ENCODE assay signal across 8 cellular contexts in genomic region chr17:7716299-7716886, GRCh38. TPM values are rescaled to one million over a fixed set of nuclear protein-coding genes. Genes with fewer than 3 reads are reported as not detected.
DNase-seq lines count a peak whose midpoint lies in the region; ATAC-seq and TF ChIP-seq lines count a peak whose summit lies in the region.

No MANE protein-coding gene starts in this region.

- H4K8ac ChIP-seq in H9 (replicated peaks; ENCODE audit: insufficient read length, low read depth, low read length) = no peak overlapping the region

- H3K14ac ChIP-seq in H9 (ENCODE audit: insufficient read depth, low read length) = peak overlapping the region; percentile 17; the same call in 1 of the 2 replicates

- H2AFZ ChIP-seq in H9 (ENCODE audit: low read length) = no peak overlapping the region

- no peaks in the 10 kb centered on the region; the same call in 1 of the 2 replicates for H3K4me1 ChIP-seq in H9 (ENCODE audit: insufficient read depth, low read length)
- peaks cover 0 to 23% (median 7%) of the 10 kb centered on the region in 3 donors for H3K4me1 ChIP-seq in gastroesophageal sphincter

- H4K5ac ChIP-seq in H9 (ENCODE audit: insufficient read length, low read depth, low read length) = no peak overlapping the region

- no peak overlapping the region for H2BK20ac ChIP-seq in H9 (ENCODE audit: low read depth, low read length, poor library complexity, severe bottlenecking)

- peak overlapping the region; percentile 78 to 87 for H3K4me3 Mint-ChIP-seq in H9

- H3K4me3 ChIP-seq in SK-N-MC (peak overlapping the region; percentile 97), gastroesophageal sphincter (peak overlapping the region; percentile 45 to 64), retinal pigment epithelial cell (ENCODE audit: low read length) (peak overlapping the region; percentile 58)

- peaks cover 8% of the 10 kb centered on the region for H3K23me2 ChIP-seq in H9 (ENCODE audit: insufficient read length, low read depth, low read length, poor library complexity, severe bottlenecking)

- TF ChIP-seq CTCF in H9 (conservative IDR thresholded peaks at IDR 0.05) = no peak
- TF ChIP-seq CTCF in gastroesophageal sphincter (IDR thresholded peaks at IDR 0.05) = no peak
- TF ChIP-seq CTCF in retinal pigment epithelial cell (conservative IDR thresholded peaks at IDR 0.05; ENCODE audit: low read depth, low read length) = no peak

- H2BK5ac ChIP-seq in H9 (ENCODE audit: insufficient read length, low read length) = no peak overlapping the region

- H3K9ac ChIP-seq in H9 (ENCODE audit: extremely low read depth, insufficient read length, low read length) (no peak overlapping the region), SK-N-MC (ENCODE audit: insufficient read length) (peak overlapping the region; percentile 28)

- no peak overlapping the region for H3T11ph ChIP-seq in H9 (ENCODE audit: low read length)

- H3K36me3 ChIP-seq in SK-N-MC (ENCODE audit: insufficient read depth, low read length) (no peaks in the 10 kb centered on the region), gastroesophageal sphincter (no peaks in the 10 kb centered on the region)

- H3K27ac ChIP-seq in H9 (ENCODE audit: insufficient read length, low read depth, low read length) (no peak overlapping the region), SK-N-MC (no peak overlapping the region), gastroesophageal sphincter (peak overlapping the region in 3 of 4 donors; percentile 64 to 80 (median 70))

- H3K4me2 ChIP-seq in H9 (ENCODE audit: insufficient read depth, insufficient read length, low read length) = peak overlapping the region; percentile 83

- no CpG with 5 or more reads among the region's 10 CpGs for WGBS in H9 (ENCODE audit: extremely low coverage, insufficient read length, low lambda C conversion rate)
- WGBS in gastroesophageal sphincter (ENCODE audit: low coverage in 1 of 2), 2 donors = 14 to 15% methylated on average over 6 to 7 of the region's 10 CpGs

- no peak overlapping the region for H2BK120ac ChIP-seq in H9 (ENCODE audit: low read depth, low read length, poor library complexity, severe bottlenecking)

- H2BK12ac ChIP-seq in H9 (ENCODE audit: insufficient read length, low read depth, low read length) = no peak overlapping the region

- no peak overlapping the region for H3K56ac ChIP-seq in H9 (ENCODE audit: insufficient read length, low read depth, low read length)

- H3K9me3 ChIP-seq in H9 (ENCODE audit: control insufficient read depth, low read depth, low read length) (no peaks in the 10 kb centered on the region), SK-N-MC (ENCODE audit: low read depth, low read length) (no peaks in the 10 kb centered on the region), gastroesophageal sphincter (no peaks in the 10 kb centered on the region)

- no peaks in the 10 kb centered on the region for H4K20me1 ChIP-seq in H9 (ENCODE audit: control insufficient read depth, insufficient read depth, insufficient read length)

- peak; percentile 35 for DNase-seq in H9
- DNase-seq in SK-N-MC (ENCODE audit: low read depth, low spot score) = no peak
- peak; percentile 6 for DNase-seq in retinal pigment epithelial cell (ENCODE audit: low read depth)
- DNase-seq in activated gamma-delta T cell treated with Interleukin-2 at 50 U/mL for 16 hours = no peak
- DNase-seq in NCI-H1694 treated with DMSO at 0.1 percent for 48 hours (lab: John Stamatoyannopoulos, UW) = no peak

- ATAC-seq in gastroesophageal sphincter = no peak
- no peak for ATAC-seq in HG03521 (IDR thresholded peaks at IDR 0.05; ENCODE audit: unreplicated experiment)
- no peak for ATAC-seq in GM19452 (IDR thresholded peaks at IDR 0.05; ENCODE audit: unreplicated experiment)

- H3K23ac ChIP-seq in H9 (ENCODE audit: insufficient read length, low read depth, low read length) = no peak overlapping the region

- H3K18ac ChIP-seq in H9 (ENCODE audit: insufficient read length, low read depth, low read length) = no peak overlapping the region

- peaks cover 66% of the 10 kb centered on the region for H3K27me3 Mint-ChIP-seq in H9 (ENCODE audit: low read depth)

- no peaks in the 10 kb centered on the region; a peak in 1 of 7 replicates for H3K36me3 Mint-ChIP-seq in H9 (ENCODE audit: insufficient read depth in 1 of 3, low read depth in 3 of 3)

- no peak overlapping the region for H4K91ac ChIP-seq in H9 (ENCODE audit: insufficient read length, low read depth, low read length)

- no peaks in the 10 kb centered on the region; the same call in 1 of the 2 replicates for H3K27me3 ChIP-seq in H9 (ENCODE audit: insufficient read depth, low read length)
- H3K27me3 ChIP-seq in gastroesophageal sphincter = peaks cover 49% of the 10 kb centered on the region

- H2AK5ac ChIP-seq in H9 (ENCODE audit: insufficient read length, low read length) = no peak overlapping the region

- H3K4ac ChIP-seq in H9 (ENCODE audit: low read depth, low read length) = no peak overlapping the region

- no peaks in the 10 kb centered on the region for H3K79me2 ChIP-seq in H9 (ENCODE audit: insufficient read depth, low read length)

- H3K4me1 Mint-ChIP-seq in H9 = peaks cover 40 to 58% of the 10 kb centered on the region in 2 experiments

- peak overlapping the region in 2 of 3 experiments; percentile 52 to 82; a peak in 3 of 7 replicates for H3K27ac Mint-ChIP-seq in H9

- TF ChIP-seq EP300 in gastroesophageal sphincter (IDR thresholded peaks at IDR 0.05) = no peak

- H3K79me1 ChIP-seq in H9 (ENCODE audit: insufficient read depth, low read depth, low read length, poor library complexity, severe bottlenecking) = no peaks in the 10 kb centered on the region

- H2BK15ac ChIP-seq in H9 (ENCODE audit: low read depth, low read length) = no peak overlapping the region

- H3K9me3 Mint-ChIP-seq in H9 = no peaks in the 10 kb centered on the region

- no peak for TF ChIP-seq POLR2A in gastroesophageal sphincter (IDR thresholded peaks at IDR 0.05)

RNA-seq across cellular contexts. Expression of gene DNAH2, which starts 1.2 kb away (rescaled TPM):
- total RNA-seq in H9 (2021) (0.15 and 0.22 TPM in 2 replicates), gastroesophageal sphincter (under 1 TPM in 2 of 4 donors, not detected in 2; 0.08 to 0.31 TPM)

RNA-seq across cellular contexts. Expression of gene EFNB3, which starts 11.4 kb away (rescaled TPM):
- 11.3 and 11.4 TPM in 2 replicates for total RNA-seq in H9 (2021)
- total RNA-seq in gastroesophageal sphincter = under 1 TPM in 2 of 4 donors, not detected in 2; 0.27 to 0.52 TPM

RNA-seq across cellular contexts. Expression of gene WRAP53, which starts 28.1 kb away (rescaled TPM):
- 27.0 and 29.8 TPM in 2 replicates for total RNA-seq in H9 (2021)
- 1 to 10 TPM; 2.8 to 4.7 (median 3.9) TPM for total RNA-seq in gastroesophageal sphincter

RNA-seq across cellular contexts. Expression of gene TP53, which starts 29.1 kb away (rescaled TPM):
- total RNA-seq in H9 (2021) (163 and 164 TPM in 2 replicates), gastroesophageal sphincter (10 to 100 TPM; 14.7 to 16.3 (median 15.6) TPM)

Comparison
In these comparisons a context has a peak if more than half of its experiments do, and no peak if none do; other contexts are left out.
1. DNase-seq: peak in H9 (single experiment) and retinal pigment epithelial cell (single experiment); none in SK-N-MC (single experiment), activated gamma-delta T cell treated with Interleukin-2 at 50 U/mL for 16 hours (single experiment) and NCI-H1694 treated with DMSO at 0.1 percent for 48 hours (single experiment).
2. H3K27ac ChIP-seq: peak in gastroesophageal sphincter (3 of 4); none in H9 (single experiment) and SK-N-MC (single experiment).
3. Peak in every context shown above with its lines, with median percentiles within 50 percentile points of each other: H3K4me3 ChIP-seq.